2 cellular contexts compared by ENCODE assay signal in genomic region chr7:147245274-147245673, GRCh38.
TF ChIP-seq lines count a peak whose summit lies in the region.

No MANE protein-coding gene starts in this region.

TF ChIP-seq in HCT116, 20 proteins besides CTCF, POLR2A, EP300 and RAD21 (continued from another document):
- TF ChIP-seq EZH2phosphoT487 (IDR thresholded peaks at IDR 0.05; ENCODE audit: borderline replicate concordance) (no peak), TCF7L2 (IDR thresholded peaks at IDR 0.05; ENCODE audit: borderline replicate concordance, extremely low read depth, insufficient read depth, insufficient read length) (no peak), CEBPB (IDR thresholded peaks at IDR 0.05; ENCODE audit: low read depth) (no peak), SRF (IDR thresholded peaks at IDR 0.05; ENCODE audit: low read depth) (no peak), ELF1 (IDR thresholded peaks at IDR 0.05; ENCODE audit: borderline replicate concordance, low read depth) (no peak), EGR1 (IDR thresholded peaks at IDR 0.05; ENCODE audit: low read depth) (no peak), ZNF274 (IDR thresholded peaks at IDR 0.05; ENCODE audit: low read depth, low read length) (no peak), JUND (IDR thresholded peaks at IDR 0.05) (no peak), POLR2AphosphoS5 (IDR thresholded peaks at IDR 0.05; ENCODE audit: low read depth, low read length) (no peak), EZH2 (IDR thresholded peaks at IDR 0.05) (no peak), CBX3 (IDR thresholded peaks at IDR 0.05; ENCODE audit: low read depth) (no peak), SIN3A (IDR thresholded peaks at IDR 0.05; ENCODE audit: low read depth) (no peak)
- TF ChIP-seq, protein P1, sequence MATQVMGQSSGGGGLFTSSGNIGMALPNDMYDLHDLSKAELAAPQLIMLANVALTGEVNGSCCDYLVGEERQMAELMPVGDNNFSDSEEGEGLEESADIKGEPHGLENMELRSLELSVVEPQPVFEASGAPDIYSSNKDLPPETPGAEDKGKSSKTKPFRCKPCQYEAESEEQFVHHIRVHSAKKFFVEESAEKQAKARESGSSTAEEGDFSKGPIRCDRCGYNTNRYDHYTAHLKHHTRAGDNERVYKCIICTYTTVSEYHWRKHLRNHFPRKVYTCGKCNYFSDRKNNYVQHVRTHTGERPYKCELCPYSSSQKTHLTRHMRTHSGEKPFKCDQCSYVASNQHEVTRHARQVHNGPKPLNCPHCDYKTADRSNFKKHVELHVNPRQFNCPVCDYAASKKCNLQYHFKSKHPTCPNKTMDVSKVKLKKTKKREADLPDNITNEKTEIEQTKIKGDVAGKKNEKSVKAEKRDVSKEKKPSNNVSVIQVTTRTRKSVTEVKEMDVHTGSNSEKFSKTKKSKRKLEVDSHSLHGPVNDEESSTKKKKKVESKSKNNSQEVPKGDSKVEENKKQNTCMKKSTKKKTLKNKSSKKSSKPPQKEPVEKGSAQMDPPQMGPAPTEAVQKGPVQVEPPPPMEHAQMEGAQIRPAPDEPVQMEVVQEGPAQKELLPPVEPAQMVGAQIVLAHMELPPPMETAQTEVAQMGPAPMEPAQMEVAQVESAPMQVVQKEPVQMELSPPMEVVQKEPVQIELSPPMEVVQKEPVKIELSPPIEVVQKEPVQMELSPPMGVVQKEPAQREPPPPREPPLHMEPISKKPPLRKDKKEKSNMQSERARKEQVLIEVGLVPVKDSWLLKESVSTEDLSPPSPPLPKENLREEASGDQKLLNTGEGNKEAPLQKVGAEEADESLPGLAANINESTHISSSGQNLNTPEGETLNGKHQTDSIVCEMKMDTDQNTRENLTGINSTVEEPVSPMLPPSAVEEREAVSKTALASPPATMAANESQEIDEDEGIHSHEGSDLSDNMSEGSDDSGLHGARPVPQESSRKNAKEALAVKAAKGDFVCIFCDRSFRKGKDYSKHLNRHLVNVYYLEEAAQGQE (IDR thresholded peaks at IDR 0.05; ENCODE audit: low read depth), result no peak
TF ChIP-seq in HCT116: peak in this region for 0.

TF ChIP-seq in liver, 16 proteins besides CTCF, POLR2A, EP300 and RAD21 (continued from another document):
- TF ChIP-seq, protein P1 (IDR thresholded peaks at IDR 0.05), result no peak
- TF ChIP-seq RXRA (IDR thresholded peaks at IDR 0.05) (no peak), JUND (IDR thresholded peaks at IDR 0.05) (no peak), ZBTB33 (IDR thresholded peaks at IDR 0.05) (no peak), TAF1 (conservative IDR thresholded peaks at IDR 0.05) (no peak), HNF4G (IDR thresholded peaks at IDR 0.05) (no peak), NR2F2 (IDR thresholded peaks at IDR 0.05) (no peak), FOXA1 (IDR thresholded peaks at IDR 0.05) (no peak)
TF ChIP-seq in liver: peak in this region for 0.
